Comparison of ENCODE assay signal across 9 cellular contexts in the genomic region with DNA sequence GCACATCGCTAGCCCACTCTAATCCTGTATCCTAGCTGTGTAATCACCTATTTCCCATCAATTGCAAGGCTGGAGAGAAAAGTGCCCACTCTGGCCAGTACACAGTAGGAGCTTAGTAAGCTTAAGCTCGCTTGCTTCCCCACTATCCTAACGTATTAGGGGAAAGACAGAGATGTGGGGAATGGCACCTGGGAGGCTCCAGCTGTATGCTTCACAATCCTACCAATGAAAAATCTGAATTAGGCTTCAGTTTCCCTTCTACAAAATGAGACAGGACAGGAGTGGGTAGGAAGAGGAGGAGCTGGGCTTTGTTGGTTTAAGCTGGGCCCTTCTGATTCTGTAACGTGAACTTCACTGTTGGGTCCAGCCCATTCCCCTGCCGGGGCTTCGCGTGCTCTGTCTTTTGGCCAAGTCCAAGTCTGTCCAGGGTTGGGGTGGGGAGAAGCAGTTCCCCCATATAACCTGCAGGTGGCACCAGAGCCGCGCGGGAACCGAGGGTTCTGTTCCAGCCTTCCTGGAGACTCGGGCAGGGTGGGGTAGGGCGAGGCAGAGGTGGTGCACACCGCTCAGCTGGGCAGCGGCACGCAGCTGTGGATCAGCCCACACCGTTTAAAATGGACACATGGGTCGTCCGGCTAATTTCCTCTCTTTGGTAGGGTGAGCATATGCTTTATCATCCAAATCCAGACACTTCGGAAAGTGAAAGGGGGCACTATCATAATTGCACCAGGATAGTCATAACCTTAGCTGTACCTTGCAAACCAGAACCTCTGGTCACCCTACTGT.
A peak's percentile ranks its signal among the peaks of the same experiment; 100 is the strongest.
DNase-seq lines count a peak whose midpoint lies in the region; ATAC-seq and TF ChIP-seq lines count a peak whose summit lies in the region.
"Had no signal": no experiment of that assay in that cellular context is flagged by ENCODE, and none has a peak within 500 bp of the region (broad histone marks: within the 10 kb centered on the region; RNA-seq: fewer than 3 reads in every experiment).

No MANE protein-coding gene starts in this region.

- intact Hi-C loops in Right ventricle myocardium superior (cut with DNase I) (loop anchor here (2.0 kb wide), 1 partner anchor 150 kb away; no protein-coding TSS in a partner anchor), prostate gland (cut with DNase I) (loop anchor here (2.0 kb wide), 1 partner anchor 150 kb away; no protein-coding TSS in a partner anchor)

- H3K4me3 ChIP-seq in prostate gland (no peak overlapping the region), upper lobe of left lung (peak overlapping the region in 3 of 4 donors; percentile 14 to 33 (median 26))

- DNase-seq in CD1c-positive myeloid dendritic cell (ENCODE audit: extremely low spot score) (peak; percentile 83), GM20000 (ENCODE audit: low spot score) (peak; percentile 82), Right ventricle myocardium superior (peak; percentile 86), prostate gland (ENCODE audit: low spot score) (peak; percentile 49), upper lobe of left lung (peak; percentile 83 to 85)
- peak; percentile 74 for DNase-seq in activated naive CD8-positive, alpha-beta T cell treated with anti-CD3 and anti-CD28 coated beads for 36 hours

- H3K36me3 ChIP-seq in prostate gland: no peaks in the 10 kb centered on the region
- no peaks in the 10 kb centered on the region for H3K36me3 ChIP-seq in upper lobe of left lung

- H3K27ac ChIP-seq in prostate gland: no peak overlapping the region
- H3K27ac ChIP-seq in upper lobe of left lung: no peak overlapping the region

- peak overlapping the region; percentile 44 for H3K4me3 Mint-ChIP-seq in activated naive CD8-positive, alpha-beta T cell treated with anti-CD3 and anti-CD28 coated beads for 36 hours
- H3K4me3 Mint-ChIP-seq: T-helper 1 cell treated with Interleukin-12 subunit alpha and Interleukin-12 subunit beta and Interleukin-4 antibody, amounts not matched to agents 30 μg/mL and 1 μg/mL, for 36 hours had no signal

- no peak overlapping the region for H3K27ac Mint-ChIP-seq in activated naive CD8-positive, alpha-beta T cell treated with anti-CD3 and anti-CD28 coated beads for 36 hours
- H3K27ac Mint-ChIP-seq: T-helper 1 cell treated with Interleukin-12 subunit alpha and Interleukin-12 subunit beta and Interleukin-4 antibody, amounts not matched to agents 30 μg/mL and 1 μg/mL, for 36 hours had no signal

- peaks cover 29% of the 10 kb centered on the region for H3K27me3 Mint-ChIP-seq in activated naive CD8-positive, alpha-beta T cell treated with anti-CD3 and anti-CD28 coated beads for 36 hours

- H3K4me1 ChIP-seq in prostate gland (replicated peaks): no peaks in the 10 kb centered on the region
- H3K4me1 ChIP-seq in upper lobe of left lung: peaks cover 5 to 8% (median 6%) of the 10 kb centered on the region in 4 donors

- peaks cover 7% of the 10 kb centered on the region for H3K4me1 Mint-ChIP-seq in activated naive CD8-positive, alpha-beta T cell treated with anti-CD3 and anti-CD28 coated beads for 36 hours

- 10% methylated on average over 20 of the region's 20 CpGs for WGBS in prostate gland
- WGBS in upper lobe of left lung, 2 donors: 11 to 19% methylated on average over 13 to 20 of the region's 20 CpGs

- H3K9me3 ChIP-seq in prostate gland: no peaks in the 10 kb centered on the region
- no peaks in the 10 kb centered on the region for H3K9me3 ChIP-seq in upper lobe of left lung

- no peak for TF ChIP-seq POLR2A in prostate gland (IDR thresholded peaks at IDR 0.05)
- TF ChIP-seq POLR2A in upper lobe of left lung (IDR thresholded peaks at IDR 0.05): no peak

- ATAC-seq in SK-N-SH treated with all-trans-retinoic acid at 6 μM for 48 hours (peak; percentile 99), Right ventricle myocardium superior (ENCODE audit: poor library complexity) (peak; percentile 99), upper lobe of left lung (ENCODE audit: low FRiP score in 2 of 2) (peak; percentile 97 to 98)

- H3K9me3 Mint-ChIP-seq in activated naive CD8-positive, alpha-beta T cell treated with anti-CD3 and anti-CD28 coated beads for 36 hours: no peaks in the 10 kb centered on the region
- H3K9me3 Mint-ChIP-seq: T-helper 1 cell treated with Interleukin-12 subunit alpha and Interleukin-12 subunit beta and Interleukin-4 antibody, amounts not matched to agents 30 μg/mL and 1 μg/mL, for 36 hours had no signal

- H3K27me3 ChIP-seq in prostate gland (replicated peaks; ENCODE audit: insufficient read depth): no peaks in the 10 kb centered on the region
- no peaks in the 10 kb centered on the region for H3K27me3 ChIP-seq in upper lobe of left lung

- no peak for TF ChIP-seq EP300 in upper lobe of left lung (IDR thresholded peaks at IDR 0.05)

- no peaks in the 10 kb centered on the region for H3K36me3 Mint-ChIP-seq in activated naive CD8-positive, alpha-beta T cell treated with anti-CD3 and anti-CD28 coated beads for 36 hours

- TF ChIP-seq CTCF in GM20000 (IDR thresholded peaks at IDR 0.05; ENCODE audit: extremely low read depth, missing control alignments) (peak; percentile 83), LNCAP (IDR thresholded peaks at IDR 0.05) (peak; percentile 95), prostate gland (IDR thresholded peaks at IDR 0.05) (peak; percentile 77 to 96 (median 84)), upper lobe of left lung (IDR thresholded peaks at IDR 0.05) (peak; percentile 91 to 99 (median 96))

TF ChIP-seq in SK-N-SH treated with all-trans-retinoic acid at 6 μM for 48 hours, 23 proteins besides CTCF, POLR2A, EP300 and RAD21:
- TF ChIP-seq RARB (CRISPR knock-in tag; IDR thresholded peaks at IDR 0.05) (no peak), SNAI2 (CRISPR knock-in tag; IDR thresholded peaks at IDR 0.05) (no peak)
- TF ChIP-seq, protein P1, sequence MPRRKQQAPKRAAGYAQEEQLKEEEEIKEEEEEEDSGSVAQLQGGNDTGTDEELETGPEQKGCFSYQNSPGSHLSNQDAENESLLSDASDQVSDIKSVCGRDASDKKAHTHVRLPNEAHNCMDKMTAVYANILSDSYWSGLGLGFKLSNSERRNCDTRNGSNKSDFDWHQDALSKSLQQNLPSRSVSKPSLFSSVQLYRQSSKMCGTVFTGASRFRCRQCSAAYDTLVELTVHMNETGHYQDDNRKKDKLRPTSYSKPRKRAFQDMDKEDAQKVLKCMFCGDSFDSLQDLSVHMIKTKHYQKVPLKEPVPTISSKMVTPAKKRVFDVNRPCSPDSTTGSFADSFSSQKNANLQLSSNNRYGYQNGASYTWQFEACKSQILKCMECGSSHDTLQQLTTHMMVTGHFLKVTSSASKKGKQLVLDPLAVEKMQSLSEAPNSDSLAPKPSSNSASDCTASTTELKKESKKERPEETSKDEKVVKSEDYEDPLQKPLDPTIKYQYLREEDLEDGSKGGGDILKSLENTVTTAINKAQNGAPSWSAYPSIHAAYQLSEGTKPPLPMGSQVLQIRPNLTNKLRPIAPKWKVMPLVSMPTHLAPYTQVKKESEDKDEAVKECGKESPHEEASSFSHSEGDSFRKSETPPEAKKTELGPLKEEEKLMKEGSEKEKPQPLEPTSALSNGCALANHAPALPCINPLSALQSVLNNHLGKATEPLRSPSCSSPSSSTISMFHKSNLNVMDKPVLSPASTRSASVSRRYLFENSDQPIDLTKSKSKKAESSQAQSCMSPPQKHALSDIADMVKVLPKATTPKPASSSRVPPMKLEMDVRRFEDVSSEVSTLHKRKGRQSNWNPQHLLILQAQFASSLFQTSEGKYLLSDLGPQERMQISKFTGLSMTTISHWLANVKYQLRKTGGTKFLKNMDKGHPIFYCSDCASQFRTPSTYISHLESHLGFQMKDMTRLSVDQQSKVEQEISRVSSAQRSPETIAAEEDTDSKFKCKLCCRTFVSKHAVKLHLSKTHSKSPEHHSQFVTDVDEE (CRISPR knock-in tag; IDR thresholded peaks at IDR 0.05): 0 out of 2 replicates have a peak, but pooled peaks have one; percentile 26

Comparison
In these comparisons a context has a peak if more than half of its experiments do, and no peak if none do; other contexts are left out.
1. H3K4me3 ChIP-seq: peak in upper lobe of left lung (3 of 4); none in prostate gland (0 of 2).
2. Peak in every context shown above with its lines, with median percentiles within 50 percentile points of each other: DNase-seq, CTCF ChIP-seq and ATAC-seq.